32 cellular contexts compared by ENCODE assay signal in genomic region chr15:71223516-71223915, GRCh38.
"Had no signal": no experiment of that assay in that cellular context is flagged by ENCODE, and none has a peak within 500 bp of the region (broad histone marks: within the 10 kb centered on the region; RNA-seq: fewer than 3 reads in every experiment).

No MANE protein-coding gene starts in this region.

- H3K36me3 ChIP-seq: gastrocnemius medialis, neural progenitor cell, sigmoid colon, thyroid gland had no signal

- H3K9me3 Mint-ChIP-seq: activated CD4-positive, alpha-beta memory T cell treated with anti-CD3 and anti-CD28 coated beads, Interleukin-2, amount 10 ng/mL, durations not matched to agents 7 days and 5 days; activated CD4-positive, alpha-beta T cell treated with anti-CD3 and anti-CD28 coated beads, Interleukin-2, amount 10 ng/mL, durations not matched to agents 7 days and 5 days; activated naive CD4-positive, alpha-beta T cell treated with anti-CD3 and anti-CD28 coated beads, Interleukin-2, amount 50 U/mL, for 24 hours; activated T-cell treated with anti-CD3 and anti-CD28 coated beads, Interleukin-2, amount 50 U/mL, for 4 hours; activated T-helper 17 cell treated with anti-CD3 and anti-CD28 coated beads, Interleukin-2, amount 50 U/mL, for 72 hours had no signal

- H3K27me3 Mint-ChIP-seq: activated CD4-positive, alpha-beta memory T cell treated with anti-CD3 and anti-CD28 coated beads, Interleukin-2, amount 10 ng/mL, durations not matched to agents 7 days and 5 days; stimulated activated memory B cell treated with anti-CD40 and anti-IgM and Interleukin-4, amounts not matched to agents 10 μg/mL and 1 μg/mL and 100 μg/mL, for 72 hours had no signal

- H3K9me3 ChIP-seq: gastrocnemius medialis, psoas muscle, sigmoid colon, thyroid gland had no signal

- H3K4me1 ChIP-seq: gastrocnemius medialis, parathyroid adenoma, psoas muscle had no signal

- H3K4me2 ChIP-seq: hepatocyte, neural progenitor cell had no signal

- H3K27me3 ChIP-seq: gastrocnemius medialis, hepatocyte, neural progenitor cell, thyroid gland had no signal

- DNase-seq: activated CD4-positive, alpha-beta memory T cell treated with anti-CD3 and anti-CD28 coated beads, Interleukin-2, amount 10 ng/mL, durations not matched to agents 7 days and 5 days; activated CD4-positive, alpha-beta T cell treated with anti-CD3 and anti-CD28 coated beads for 1 hour; activated CD4-positive, alpha-beta T cell treated with anti-CD3 and anti-CD28 coated beads, Interleukin-2, amount 10 ng/mL, durations not matched to agents 7 days and 5 days; activated gamma-delta T cell treated with Interleukin-2 at 50 U/mL for 16 hours; activated naive CD8-positive, alpha-beta T cell treated with anti-CD3 and anti-CD28 coated beads, Interleukin-2, amount 50 U/mL, for 24 hours; activated T-cell treated with anti-CD3 and anti-CD28 coated beads, Interleukin-2, amount 50 U/mL, for 4 hours; amygdala; central memory CD4-positive, alpha-beta T cell; gastrocnemius medialis; glutamatergic neuron; kidney; naive B cell; occipital lobe; psoas muscle; sigmoid colon; small intestine; stimulated activated CD4-positive, alpha-beta T cell treated with anti-CD3 and anti-CD28 coated beads, Interleukin-4, amount 100 ng/mL, for 24 hours; stimulated activated CD8-positive, alpha-beta memory T cell treated with anti-CD3 and anti-CD28 coated beads, Interleukin-4, amount 100 ng/mL, for 48 hours; stimulated activated naive CD8-positive, alpha-beta T cell treated with anti-CD3 and anti-CD28 coated beads, Interleukin-15, amount 100 ng/mL, for 72 hours; substantia nigra; T-helper 17 cell; T1000; thyroid gland had no signal

- FAIRE-seq: endothelial cell of umbilical vein, kidney, small intestine had no signal

- H3K27ac ChIP-seq: gastrocnemius medialis, hepatocyte, neural progenitor cell, parathyroid adenoma, psoas muscle, sigmoid colon, thyroid gland had no signal

- ATAC-seq: activated T-cell treated with anti-CD3 and anti-CD28 coated beads, Interleukin-2, amount 50 U/mL, for 4 hours; activated T-helper 17 cell treated with anti-CD3 and anti-CD28 coated beads, Interleukin-2, amount 50 U/mL, for 72 hours; gastrocnemius medialis; left lobe of liver; psoas muscle; stimulated activated memory B cell treated with anti-CD40 and anti-IgM and Interleukin-4, amounts not matched to agents 10 μg/mL and 1 μg/mL and 100 μg/mL, for 72 hours; stimulated activated naive CD8-positive, alpha-beta T cell treated with anti-CD3 and anti-CD28 coated beads, Interleukin-15, amount 100 ng/mL, for 72 hours; T-helper 17 cell had no signal

- H3K27ac Mint-ChIP-seq: activated CD4-positive, alpha-beta memory T cell treated with anti-CD3 and anti-CD28 coated beads, Interleukin-2, amount 10 ng/mL, durations not matched to agents 7 days and 5 days; activated CD4-positive, alpha-beta T cell treated with anti-CD3 and anti-CD28 coated beads, Interleukin-2, amount 10 ng/mL, durations not matched to agents 7 days and 5 days; activated naive CD4-positive, alpha-beta T cell treated with anti-CD3 and anti-CD28 coated beads, Interleukin-2, amount 50 U/mL, for 24 hours; activated naive CD8-positive, alpha-beta T cell treated with anti-CD3 and anti-CD28 coated beads, Interleukin-2, amount 50 U/mL, for 24 hours; activated T-helper 17 cell treated with anti-CD3 and anti-CD28 coated beads, Interleukin-2, amount 50 U/mL, for 72 hours; naive B cell; neural progenitor cell; stimulated activated memory B cell treated with anti-CD40 and anti-IgM and Interleukin-4, amounts not matched to agents 10 μg/mL and 1 μg/mL and 100 μg/mL, for 72 hours; stimulated activated naive CD8-positive, alpha-beta T cell treated with anti-CD3 and anti-CD28 coated beads, Interleukin-15, amount 100 ng/mL, for 72 hours; T-helper 17 cell had no signal

- H3K4me3 Mint-ChIP-seq: activated CD4-positive, alpha-beta memory T cell treated with anti-CD3 and anti-CD28 coated beads, Interleukin-2, amount 10 ng/mL, durations not matched to agents 7 days and 5 days; activated CD4-positive, alpha-beta T cell treated with anti-CD3 and anti-CD28 coated beads, Interleukin-2, amount 10 ng/mL, durations not matched to agents 7 days and 5 days; activated naive CD4-positive, alpha-beta T cell treated with anti-CD3 and anti-CD28 coated beads, Interleukin-2, amount 50 U/mL, for 24 hours; activated naive CD8-positive, alpha-beta T cell treated with anti-CD3 and anti-CD28 coated beads, Interleukin-2, amount 50 U/mL, for 24 hours; activated T-cell treated with anti-CD3 and anti-CD28 coated beads, Interleukin-2, amount 50 U/mL, for 4 hours; activated T-helper 17 cell treated with anti-CD3 and anti-CD28 coated beads, Interleukin-2, amount 50 U/mL, for 72 hours; naive B cell; neural progenitor cell; stimulated activated memory B cell treated with anti-CD40 and anti-IgM and Interleukin-4, amounts not matched to agents 10 μg/mL and 1 μg/mL and 100 μg/mL, for 72 hours; stimulated activated naive CD8-positive, alpha-beta T cell treated with anti-CD3 and anti-CD28 coated beads, Interleukin-15, amount 100 ng/mL, for 72 hours; T-helper 17 cell had no signal

- H3K4me1 Mint-ChIP-seq: activated CD4-positive, alpha-beta memory T cell treated with anti-CD3 and anti-CD28 coated beads, Interleukin-2, amount 10 ng/mL, durations not matched to agents 7 days and 5 days; activated CD4-positive, alpha-beta T cell treated with anti-CD3 and anti-CD28 coated beads, Interleukin-2, amount 10 ng/mL, durations not matched to agents 7 days and 5 days; activated naive CD4-positive, alpha-beta T cell treated with anti-CD3 and anti-CD28 coated beads, Interleukin-2, amount 50 U/mL, for 24 hours; activated naive CD8-positive, alpha-beta T cell treated with anti-CD3 and anti-CD28 coated beads, Interleukin-2, amount 50 U/mL, for 24 hours; activated T-helper 17 cell treated with anti-CD3 and anti-CD28 coated beads, Interleukin-2, amount 50 U/mL, for 72 hours; naive B cell; stimulated activated memory B cell treated with anti-CD40 and anti-IgM and Interleukin-4, amounts not matched to agents 10 μg/mL and 1 μg/mL and 100 μg/mL, for 72 hours; stimulated activated naive CD8-positive, alpha-beta T cell treated with anti-CD3 and anti-CD28 coated beads, Interleukin-15, amount 100 ng/mL, for 72 hours; T-helper 17 cell had no signal

- H3K4me3 ChIP-seq: gastrocnemius medialis, hepatocyte, lung, neural progenitor cell, psoas muscle, sigmoid colon, thyroid gland had no signal

- H3K36me3 Mint-ChIP-seq: activated naive CD4-positive, alpha-beta T cell treated with anti-CD3 and anti-CD28 coated beads, Interleukin-2, amount 50 U/mL, for 24 hours; naive B cell; neural progenitor cell; stimulated activated memory B cell treated with anti-CD40 and anti-IgM and Interleukin-4, amounts not matched to agents 10 μg/mL and 1 μg/mL and 100 μg/mL, for 72 hours had no signal
